13 cellular contexts compared by ENCODE assay signal in the genomic region with DNA sequence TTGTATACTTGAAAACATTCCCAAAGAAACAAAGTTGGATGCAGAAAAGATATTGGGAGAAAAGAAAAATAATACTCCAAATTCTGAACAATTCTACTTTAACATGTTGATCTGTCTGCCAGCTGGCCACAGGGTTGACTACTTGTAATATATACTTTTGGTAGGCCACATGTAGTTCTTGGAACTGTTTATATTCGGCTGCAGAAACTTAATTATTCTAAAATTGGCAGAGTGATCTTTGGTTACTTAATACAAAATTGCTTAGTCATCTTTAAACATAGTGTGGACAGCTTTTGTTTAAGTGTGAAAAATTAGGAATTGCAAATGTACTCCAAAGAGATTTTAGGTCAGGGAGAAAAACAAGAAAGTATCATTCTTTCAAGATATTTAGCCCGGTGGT.
A peak's percentile ranks its signal among the peaks of the same experiment; 100 is the strongest.
DNase-seq lines count a peak whose midpoint lies in the region; ATAC-seq and TF ChIP-seq lines count a peak whose summit lies in the region.
"Had no signal": no experiment of that assay in that cellular context is flagged by ENCODE, and none has a peak within 500 bp of the region (broad histone marks: within the 10 kb centered on the region; RNA-seq: fewer than 3 reads in every experiment).

No MANE protein-coding gene starts in this region.

- DNase-seq in activated naive CD4-positive, alpha-beta T cell treated with anti-CD3 and anti-CD28 coated beads, Interleukin-2, amount 50 U/mL, for 72 hours (ENCODE audit: low spot score in 2 of 2): no peak
- no peak for DNase-seq in chondrocyte (ENCODE audit: low spot score)
- DNase-seq in T-helper 17 cell: no peak
- DNase-seq in SKM-1 treated with dmso at 0.1 percent for 144 hours (lab: John Stamatoyannopoulos, UW; ENCODE audit: unreplicated experiment): no peak
- DNase-seq in stimulated activated CD4-positive, alpha-beta T cell treated with anti-CD3 and anti-CD28 coated beads, Interleukin-15, amount 100 ng/mL, for 24 hours: no peak
- DNase-seq: H9, NCI-H1417, upper lobe of left lung had no signal

- no peak for ATAC-seq in activated naive CD4-positive, alpha-beta T cell treated with anti-CD3 and anti-CD28 coated beads, Interleukin-2, amount 50 U/mL, for 72 hours
- ATAC-seq in T-helper 17 cell: no peak
- ATAC-seq: activated CD4-positive, CD25-positive, alpha-beta regulatory T cell treated with anti-CD3 and anti-CD28 coated beads, Interleukin-2, amount 50 U/mL, for 24 hours had no signal

- H3K4me1 ChIP-seq in mesodermal cell (ENCODE audit: control insufficient read depth, insufficient read depth, low read length, poor library complexity, severe bottlenecking): peaks cover 24% of the 10 kb centered on the region
- peaks cover 2% of the 10 kb centered on the region for H3K4me1 ChIP-seq in urinary bladder (ENCODE audit: insufficient read depth)

- no peaks in the 10 kb centered on the region for H3K9me3 Mint-ChIP-seq in activated naive CD4-positive, alpha-beta T cell treated with anti-CD3 and anti-CD28 coated beads, Interleukin-2, amount 50 U/mL, for 24 hours
- H3K9me3 Mint-ChIP-seq in activated naive CD4-positive, alpha-beta T cell treated with anti-CD3 and anti-CD28 coated beads, Interleukin-2, amount 50 U/mL, for 72 hours: peaks cover 15 to 27% of the 10 kb centered on the region in 2 donors
- H3K9me3 Mint-ChIP-seq in chondrocyte (ENCODE audit: low read depth): no peaks in the 10 kb centered on the region
- H3K9me3 Mint-ChIP-seq: H9 had no signal

- H3K9me3 ChIP-seq in mesodermal cell (ENCODE audit: control insufficient read depth, low read length) (no peaks in the 10 kb centered on the region), T-helper 17 cell (ENCODE audit: control insufficient read depth, low read length, poor library complexity, severe bottlenecking) (no peaks in the 10 kb centered on the region)
- H3K9me3 ChIP-seq: upper lobe of left lung had no signal

- peaks cover 15% of the 10 kb centered on the region for H3K36me3 Mint-ChIP-seq in activated naive CD4-positive, alpha-beta T cell treated with anti-CD3 and anti-CD28 coated beads, Interleukin-2, amount 50 U/mL, for 24 hours
- H3K36me3 Mint-ChIP-seq in activated naive CD4-positive, alpha-beta T cell treated with anti-CD3 and anti-CD28 coated beads, Interleukin-2, amount 50 U/mL, for 72 hours: peaks cover 14 to 36% of the 10 kb centered on the region in 2 donors
- peaks cover 48% of the 10 kb centered on the region for H3K36me3 Mint-ChIP-seq in chondrocyte (ENCODE audit: low read depth)
- peaks cover 3% of the 10 kb centered on the region for H3K36me3 Mint-ChIP-seq in T-helper 17 cell (ENCODE audit: low read depth)

- no peak overlapping the region for H3K4me3 ChIP-seq in mesodermal cell (ENCODE audit: extremely low read depth, insufficient read depth, low read length, poor library complexity, severe bottlenecking)
- no peak overlapping the region for H3K4me3 ChIP-seq in urinary bladder (ENCODE audit: low read depth, low read length)
- H3K4me3 ChIP-seq: lung, upper lobe of left lung had no signal

- peaks cover 51% of the 10 kb centered on the region for H3K36me3 ChIP-seq in mesodermal cell (ENCODE audit: control insufficient read depth, insufficient read depth, low read length)
- no peaks in the 10 kb centered on the region for H3K36me3 ChIP-seq in urinary bladder (ENCODE audit: insufficient read depth)
- H3K36me3 ChIP-seq: upper lobe of left lung had no signal

- peak overlapping the region; percentile 84 for H3K27ac ChIP-seq in mesodermal cell (ENCODE audit: low read depth, low read length, severe bottlenecking)
- H3K27ac ChIP-seq in urinary bladder (ENCODE audit: low read depth): peak overlapping the region; percentile 56
- H3K27ac ChIP-seq: upper lobe of left lung had no signal

- H3K27me3 Mint-ChIP-seq in activated naive CD4-positive, alpha-beta T cell treated with anti-CD3 and anti-CD28 coated beads, Interleukin-2, amount 50 U/mL, for 24 hours: no peaks in the 10 kb centered on the region
- H3K27me3 Mint-ChIP-seq in chondrocyte (ENCODE audit: low read depth) (no peaks in the 10 kb centered on the region), T-helper 17 cell (no peaks in the 10 kb centered on the region)

- TF ChIP-seq CTCF in chondrocyte (IDR thresholded peaks at IDR 0.05): no peak

- no CpG with 5 or more reads among the region's 2 CpGs for WGBS in mesodermal cell (ENCODE audit: insufficient coverage in 2 of 2), 2 experiments
- 30% methylated on average over 2 of the region's 2 CpGs for WGBS in urinary bladder

- H3K4me3 Mint-ChIP-seq in activated naive CD4-positive, alpha-beta T cell treated with anti-CD3 and anti-CD28 coated beads, Interleukin-2, amount 50 U/mL, for 24 hours: peak overlapping the region; percentile 54
- H3K4me3 Mint-ChIP-seq in chondrocyte (ENCODE audit: unreplicated experiment): no peak overlapping the region
- no peak overlapping the region for H3K4me3 Mint-ChIP-seq in T-helper 17 cell
- H3K4me3 Mint-ChIP-seq: H9 had no signal

- H3K4me1 Mint-ChIP-seq in activated naive CD4-positive, alpha-beta T cell treated with anti-CD3 and anti-CD28 coated beads, Interleukin-2, amount 50 U/mL, for 24 hours: peaks cover 49% of the 10 kb centered on the region
- H3K4me1 Mint-ChIP-seq in chondrocyte (ENCODE audit: low read depth): peaks cover 94% of the 10 kb centered on the region
- H3K4me1 Mint-ChIP-seq in T-helper 17 cell: peaks cover 5% of the 10 kb centered on the region

- H3K27ac Mint-ChIP-seq in activated naive CD4-positive, alpha-beta T cell treated with anti-CD3 and anti-CD28 coated beads, Interleukin-2, amount 50 U/mL, for 24 hours: peak overlapping the region; percentile 66
- peak overlapping the region in 1 of 2 donors; percentile 32 for H3K27ac Mint-ChIP-seq in activated naive CD4-positive, alpha-beta T cell treated with anti-CD3 and anti-CD28 coated beads, Interleukin-2, amount 50 U/mL, for 72 hours
- H3K27ac Mint-ChIP-seq in chondrocyte (ENCODE audit: unreplicated experiment) (peak overlapping the region; percentile 91), T-helper 17 cell (no peak overlapping the region)
